8 cellular contexts compared by ENCODE assay signal in genomic region chr14:102362545-102363181, GRCh38. TPM values are rescaled to one million over a fixed set of nuclear protein-coding genes. Genes with fewer than 3 reads are reported as not detected.
A peak's percentile ranks its signal among the peaks of the same experiment; 100 is the strongest.
DNase-seq lines count a peak whose midpoint lies in the region; ATAC-seq, FAIRE-seq and TF ChIP-seq lines count a peak whose summit lies in the region.

Gene CINP, minus strand, starts transcription at chr14:102362890. Its CDS starts 39 bp downstream, at chr14:102362851.
Gene TECPR2, plus strand, starts transcription at chr14:102362941. Its CDS starts 13,781 bp downstream, at chr14:102376722.

- peak within 1 kb of the TSS; percentile 91 for H2AFZ ChIP-seq in smooth muscle cell (ENCODE audit: low read depth)

- FAIRE-seq in bronchial epithelial cell (lab: Jason Lieb, UNC) = no peak

- POLR2A ChIA-PET in AG04450 (lab: Yijun Ruan, JAX) = interaction anchor here (0.7 to 1.3 kb wide), 4 partner anchors 11 to 42 kb away, joined by 3 to 4 read pairs (median 4); no protein-coding TSS in a partner anchor

- H3K27ac ChIP-seq in AG04450 (ENCODE audit: low read depth, low read length) (peak within 1 kb of the TSS; percentile 78), smooth muscle cell (ENCODE audit: low read depth) (peak within 1 kb of the TSS; percentile 84)

- H3K27me3 ChIP-seq in AG04450 (ENCODE audit: control insufficient read depth, insufficient read depth, low read length) (no peaks in the 10 kb centered on the region), bronchial epithelial cell (ENCODE audit: control insufficient read depth, insufficient read depth, low read length) (no peaks in the 10 kb centered on the region), smooth muscle cell (ENCODE audit: low read depth) (no peaks in the 10 kb centered on the region)

- ATAC-seq in GM18909 (IDR thresholded peaks at IDR 0.05; ENCODE audit: poor library complexity, unreplicated experiment) (peak; percentile 90), HG03159 (IDR thresholded peaks at IDR 0.05; ENCODE audit: unreplicated experiment) (peak; percentile 84)

- peaks cover 12% of the 10 kb centered on the region for H3K4me1 ChIP-seq in smooth muscle cell (ENCODE audit: low read depth)

- peak; percentile 86 for DNase-seq in AG04450 (ENCODE audit: low read depth, low spot score)
- peak; percentile 93 for DNase-seq in NCI-H2227 treated with DMSO at 0.1 percent for 48 hours (lab: John Stamatoyannopoulos, UW)
- DNase-seq in bronchial epithelial cell (ENCODE audit: low read depth) = peak; percentile 86
- peak; percentile 99 for DNase-seq in iPS-NIHi7 (ENCODE audit: extremely low spot score)
- DNase-seq in smooth muscle cell (lab: John Stamatoyannopoulos, UW; ENCODE audit: unreplicated experiment) = peak; percentile 92

- no peaks in the 10 kb centered on the region for H3K36me3 ChIP-seq in bronchial epithelial cell (ENCODE audit: control insufficient read depth, insufficient read depth, low read length)
- H3K36me3 ChIP-seq in smooth muscle cell (ENCODE audit: low read depth) = no peaks in the 10 kb centered on the region

- peak within 1 kb of the TSS; percentile 87 for H3K4me3 ChIP-seq in AG04450 (ENCODE audit: low read depth, low read length)
- peak within 1 kb of the TSS; percentile 91 for H3K4me3 ChIP-seq in WI38 (ENCODE audit: low read depth, low read length)
- peak within 1 kb of the TSS; percentile 76 for H3K4me3 ChIP-seq in bronchial epithelial cell (ENCODE audit: low read depth, low read length)
- peak within 1 kb of the TSS; percentile 84 for H3K4me3 ChIP-seq in smooth muscle cell

- H3F3A ChIP-seq in smooth muscle cell (ENCODE audit: low read depth) = no peaks in the 10 kb centered on the region

- TF ChIP-seq CTCF in AG04450 (IDR thresholded peaks at IDR 0.05; ENCODE audit: low read depth, low read length) (no peak), WI38 (IDR thresholded peaks at IDR 0.05; ENCODE audit: low read depth, low read length) (no peak), bronchial epithelial cell (IDR thresholded peaks at IDR 0.05; ENCODE audit: insufficient read depth, low read length, severe bottlenecking) (no peak), smooth muscle cell (IDR thresholded peaks at IDR 0.05; ENCODE audit: borderline replicate concordance, insufficient read depth, poor library complexity, severe bottlenecking) (no peak)

- peak within 1 kb of the TSS; percentile 91 for H3K9ac ChIP-seq in smooth muscle cell (ENCODE audit: low read depth)

- H3K9me3 ChIP-seq in AG04450 (ENCODE audit: control insufficient read depth, insufficient read depth, low read length) = no peaks in the 10 kb centered on the region
- H3K9me3 ChIP-seq in smooth muscle cell (replicated peaks; ENCODE audit: low read depth) = no peaks in the 10 kb centered on the region

- peaks cover 9% of the 10 kb centered on the region for H4K20me1 ChIP-seq in smooth muscle cell (ENCODE audit: low read depth)

- peaks cover 50% of the 10 kb centered on the region for H3K79me2 ChIP-seq in smooth muscle cell (ENCODE audit: low read depth)

- WGBS in smooth muscle cell (ENCODE audit: low lambda C conversion rate) = under 1% methylated on average over 32 of the region's 58 CpGs

- peak within 1 kb of the TSS; percentile 96 for H3K4me2 ChIP-seq in smooth muscle cell

- CTCF ChIA-PET in AG04450 (lab: Charles Lee) = interaction anchor here (1.2 to 1.4 kb wide), 2 partner anchors 45 to 162 kb away, joined by 3 read pairs; no protein-coding TSS in a partner anchor

RNA-seq across cellular contexts. Expression of gene CINP, which starts in this region (rescaled TPM):
- polyA plus RNA-seq in AG04450 (2011; rRNA removed) = 50.8 and 58.5 TPM in 2 replicates
- 31.1 and 36.3 TPM in 2 replicates for polyA minus RNA-seq in AG04450 (2011; rRNA and poly(A)+ RNA removed)
- 38.4 and 42.9 TPM in 2 replicates for total RNA-seq in bronchial epithelial cell
- 36.5 and 51.8 TPM in 2 replicates for total RNA-seq in smooth muscle cell
- polyA plus RNA-seq in smooth muscle cell = 34.9 and 43.6 TPM in 2 replicates

RNA-seq across cellular contexts. Expression of gene TECPR2, which starts in this region (rescaled TPM):
- polyA plus RNA-seq in AG04450 (2011; rRNA removed) (12.4 and 14.6 TPM in 2 replicates), smooth muscle cell (8.5 and 11.0 TPM in 2 replicates)
- 23.4 and 28.2 TPM in 2 replicates for polyA minus RNA-seq in AG04450 (2011; rRNA and poly(A)+ RNA removed)
- total RNA-seq in bronchial epithelial cell (4.7 and 7.6 TPM in 2 replicates), smooth muscle cell (11.8 and 12.2 TPM in 2 replicates)

Comparison
In these comparisons a context has a peak if more than half of its experiments do, and no peak if none do; other contexts are left out.
1. Peak in every context shown above with its lines: DNase-seq, ATAC-seq, H3K4me3 ChIP-seq and H3K27ac ChIP-seq.